ENCODE assay signal across 1 cellular context in the genomic region with DNA sequence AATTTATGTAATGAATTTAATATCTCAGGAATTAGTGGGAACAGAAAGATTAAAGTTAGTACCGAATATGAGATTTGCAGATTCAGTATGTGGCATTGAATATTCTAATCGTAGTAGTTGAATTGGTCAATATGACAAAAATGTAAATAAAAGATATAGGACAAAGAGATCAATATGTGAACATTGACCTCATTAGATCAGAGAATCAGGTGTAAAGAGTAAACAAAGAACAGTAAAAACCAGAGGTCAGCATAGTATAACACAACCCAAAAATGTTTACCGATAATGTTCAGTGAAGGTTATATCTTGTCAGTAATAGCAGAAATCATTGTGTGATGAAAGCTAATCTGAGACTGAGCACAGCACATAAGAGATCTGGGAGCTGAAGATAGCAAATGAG.
TF ChIP-seq lines count a peak whose summit lies in the region.

No MANE protein-coding gene starts in this region.

TF ChIP-seq in HepG2, 621 proteins besides CTCF, POLR2A, EP300 and RAD21 (continued from another document and continues in another):
- TF ChIP-seq, protein P1, sequence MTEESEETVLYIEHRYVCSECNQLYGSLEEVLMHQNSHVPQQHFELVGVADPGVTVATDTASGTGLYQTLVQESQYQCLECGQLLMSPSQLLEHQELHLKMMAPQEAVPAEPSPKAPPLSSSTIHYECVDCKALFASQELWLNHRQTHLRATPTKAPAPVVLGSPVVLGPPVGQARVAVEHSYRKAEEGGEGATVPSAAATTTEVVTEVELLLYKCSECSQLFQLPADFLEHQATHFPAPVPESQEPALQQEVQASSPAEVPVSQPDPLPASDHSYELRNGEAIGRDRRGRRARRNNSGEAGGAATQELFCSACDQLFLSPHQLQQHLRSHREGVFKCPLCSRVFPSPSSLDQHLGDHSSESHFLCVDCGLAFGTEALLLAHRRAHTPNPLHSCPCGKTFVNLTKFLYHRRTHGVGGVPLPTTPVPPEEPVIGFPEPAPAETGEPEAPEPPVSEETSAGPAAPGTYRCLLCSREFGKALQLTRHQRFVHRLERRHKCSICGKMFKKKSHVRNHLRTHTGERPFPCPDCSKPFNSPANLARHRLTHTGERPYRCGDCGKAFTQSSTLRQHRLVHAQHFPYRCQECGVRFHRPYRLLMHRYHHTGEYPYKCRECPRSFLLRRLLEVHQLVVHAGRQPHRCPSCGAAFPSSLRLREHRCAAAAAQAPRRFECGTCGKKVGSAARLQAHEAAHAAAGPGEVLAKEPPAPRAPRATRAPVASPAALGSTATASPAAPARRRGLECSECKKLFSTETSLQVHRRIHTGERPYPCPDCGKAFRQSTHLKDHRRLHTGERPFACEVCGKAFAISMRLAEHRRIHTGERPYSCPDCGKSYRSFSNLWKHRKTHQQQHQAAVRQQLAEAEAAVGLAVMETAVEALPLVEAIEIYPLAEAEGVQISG (CRISPR knock-in tag; IDR thresholded peaks at IDR 0.05), result no peak
- TF ChIP-seq, protein P2, sequence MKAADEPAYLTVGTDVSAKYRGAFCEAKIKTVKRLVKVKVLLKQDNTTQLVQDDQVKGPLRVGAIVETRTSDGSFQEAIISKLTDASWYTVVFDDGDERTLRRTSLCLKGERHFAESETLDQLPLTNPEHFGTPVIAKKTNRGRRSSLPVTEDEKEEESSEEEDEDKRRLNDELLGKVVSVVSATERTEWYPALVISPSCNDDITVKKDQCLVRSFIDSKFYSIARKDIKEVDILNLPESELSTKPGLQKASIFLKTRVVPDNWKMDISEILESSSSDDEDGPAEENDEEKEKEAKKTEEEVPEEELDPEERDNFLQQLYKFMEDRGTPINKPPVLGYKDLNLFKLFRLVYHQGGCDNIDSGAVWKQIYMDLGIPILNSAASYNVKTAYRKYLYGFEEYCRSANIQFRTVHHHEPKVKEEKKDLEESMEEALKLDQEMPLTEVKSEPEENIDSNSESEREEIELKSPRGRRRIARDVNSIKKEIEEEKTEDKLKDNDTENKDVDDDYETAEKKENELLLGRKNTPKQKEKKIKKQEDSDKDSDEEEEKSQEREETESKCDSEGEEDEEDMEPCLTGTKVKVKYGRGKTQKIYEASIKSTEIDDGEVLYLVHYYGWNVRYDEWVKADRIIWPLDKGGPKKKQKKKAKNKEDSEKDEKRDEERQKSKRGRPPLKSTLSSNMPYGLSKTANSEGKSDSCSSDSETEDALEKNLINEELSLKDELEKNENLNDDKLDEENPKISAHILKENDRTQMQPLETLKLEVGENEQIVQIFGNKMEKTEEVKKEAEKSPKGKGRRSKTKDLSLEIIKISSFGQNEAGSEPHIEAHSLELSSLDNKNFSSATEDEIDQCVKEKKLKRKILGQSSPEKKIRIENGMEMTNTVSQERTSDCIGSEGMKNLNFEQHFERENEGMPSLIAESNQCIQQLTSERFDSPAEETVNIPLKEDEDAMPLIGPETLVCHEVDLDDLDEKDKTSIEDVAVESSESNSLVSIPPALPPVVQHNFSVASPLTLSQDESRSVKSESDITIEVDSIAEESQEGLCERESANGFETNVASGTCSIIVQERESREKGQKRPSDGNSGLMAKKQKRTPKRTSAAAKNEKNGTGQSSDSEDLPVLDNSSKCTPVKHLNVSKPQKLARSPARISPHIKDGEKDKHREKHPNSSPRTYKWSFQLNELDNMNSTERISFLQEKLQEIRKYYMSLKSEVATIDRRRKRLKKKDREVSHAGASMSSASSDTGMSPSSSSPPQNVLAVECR (CRISPR knock-in tag; IDR thresholded peaks at IDR 0.05; ENCODE audit: borderline replicate concordance), result no peak
- TF ChIP-seq PRMT3 (CRISPR knock-in tag; IDR thresholded peaks at IDR 0.05; ENCODE audit: borderline replicate concordance, low read depth), result no peak
- no peak for TF ChIP-seq ZNF749 (CRISPR knock-in tag; IDR thresholded peaks at IDR 0.05; ENCODE audit: borderline replicate concordance)
- no peak for TF ChIP-seq CHD4 (IDR thresholded peaks at IDR 0.05; ENCODE audit: borderline replicate concordance, low read length)
- TF ChIP-seq ZNF773 (CRISPR knock-in tag; IDR thresholded peaks at IDR 0.05; ENCODE audit: borderline replicate concordance), result no peak
- TF ChIP-seq, protein P3, sequence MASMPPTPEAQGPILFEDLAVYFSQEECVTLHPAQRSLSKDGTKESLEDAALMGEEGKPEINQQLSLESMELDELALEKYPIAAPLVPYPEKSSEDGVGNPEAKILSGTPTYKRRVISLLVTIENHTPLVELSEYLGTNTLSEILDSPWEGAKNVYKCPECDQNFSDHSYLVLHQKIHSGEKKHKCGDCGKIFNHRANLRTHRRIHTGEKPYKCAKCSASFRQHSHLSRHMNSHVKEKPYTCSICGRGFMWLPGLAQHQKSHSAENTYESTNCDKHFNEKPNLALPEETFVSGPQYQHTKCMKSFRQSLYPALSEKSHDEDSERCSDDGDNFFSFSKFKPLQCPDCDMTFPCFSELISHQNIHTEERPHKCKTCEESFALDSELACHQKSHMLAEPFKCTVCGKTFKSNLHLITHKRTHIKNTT (CRISPR knock-in tag; IDR thresholded peaks at IDR 0.05), result no peak
- TF ChIP-seq RARA (CRISPR knock-in tag; IDR thresholded peaks at IDR 0.05), result peak; percentile 43; the same call in 1 of the 2 replicates
- no peak for TF ChIP-seq ZNF782 (CRISPR knock-in tag; IDR thresholded peaks at IDR 0.05; ENCODE audit: borderline replicate concordance)
- no peak for TF ChIP-seq RBAK (CRISPR knock-in tag; IDR thresholded peaks at IDR 0.05)
- TF ChIP-seq SETDB1 (CRISPR knock-in tag; IDR thresholded peaks at IDR 0.05; ENCODE audit: borderline replicate concordance), result no peak
- peak; percentile 42; the same call in 1 of the 2 replicates for TF ChIP-seq TCF7 (IDR thresholded peaks at IDR 0.05; ENCODE audit: low read depth)
- TF ChIP-seq LRRFIP1 (CRISPR knock-in tag; conservative IDR thresholded peaks at IDR 0.05), result no peak
- TF ChIP-seq ZNF446 (CRISPR knock-in tag; IDR thresholded peaks at IDR 0.05), result no peak
- TF ChIP-seq YEATS4 (CRISPR knock-in tag; IDR thresholded peaks at IDR 0.05; ENCODE audit: borderline replicate concordance), result no peak
- TF ChIP-seq GABPB1 (CRISPR knock-in tag; IDR thresholded peaks at IDR 0.05), result no peak
- 0 out of 2 replicates have a peak, but pooled peaks have one; percentile 19 for TF ChIP-seq NR2F6 (IDR thresholded peaks at IDR 0.05)
- TF ChIP-seq NR2F6 (CRISPR knock-in tag; IDR thresholded peaks at IDR 0.05), result no peak
- no peak for TF ChIP-seq NFIC (IDR thresholded peaks at IDR 0.05; ENCODE audit: low read length)
- TF ChIP-seq HOXD1 (CRISPR knock-in tag; IDR thresholded peaks at IDR 0.05), result no peak
- no peak for TF ChIP-seq ZNF772 (CRISPR knock-in tag; IDR thresholded peaks at IDR 0.05)
- TF ChIP-seq TBX2 (CRISPR knock-in tag; IDR thresholded peaks at IDR 0.05; ENCODE audit: borderline replicate concordance), result no peak
- TF ChIP-seq SALL1 (CRISPR knock-in tag; IDR thresholded peaks at IDR 0.05), result no peak
- no peak for TF ChIP-seq ZKSCAN8 (CRISPR knock-in tag; IDR thresholded peaks at IDR 0.05; ENCODE audit: borderline replicate concordance)
- TF ChIP-seq, protein P4, sequence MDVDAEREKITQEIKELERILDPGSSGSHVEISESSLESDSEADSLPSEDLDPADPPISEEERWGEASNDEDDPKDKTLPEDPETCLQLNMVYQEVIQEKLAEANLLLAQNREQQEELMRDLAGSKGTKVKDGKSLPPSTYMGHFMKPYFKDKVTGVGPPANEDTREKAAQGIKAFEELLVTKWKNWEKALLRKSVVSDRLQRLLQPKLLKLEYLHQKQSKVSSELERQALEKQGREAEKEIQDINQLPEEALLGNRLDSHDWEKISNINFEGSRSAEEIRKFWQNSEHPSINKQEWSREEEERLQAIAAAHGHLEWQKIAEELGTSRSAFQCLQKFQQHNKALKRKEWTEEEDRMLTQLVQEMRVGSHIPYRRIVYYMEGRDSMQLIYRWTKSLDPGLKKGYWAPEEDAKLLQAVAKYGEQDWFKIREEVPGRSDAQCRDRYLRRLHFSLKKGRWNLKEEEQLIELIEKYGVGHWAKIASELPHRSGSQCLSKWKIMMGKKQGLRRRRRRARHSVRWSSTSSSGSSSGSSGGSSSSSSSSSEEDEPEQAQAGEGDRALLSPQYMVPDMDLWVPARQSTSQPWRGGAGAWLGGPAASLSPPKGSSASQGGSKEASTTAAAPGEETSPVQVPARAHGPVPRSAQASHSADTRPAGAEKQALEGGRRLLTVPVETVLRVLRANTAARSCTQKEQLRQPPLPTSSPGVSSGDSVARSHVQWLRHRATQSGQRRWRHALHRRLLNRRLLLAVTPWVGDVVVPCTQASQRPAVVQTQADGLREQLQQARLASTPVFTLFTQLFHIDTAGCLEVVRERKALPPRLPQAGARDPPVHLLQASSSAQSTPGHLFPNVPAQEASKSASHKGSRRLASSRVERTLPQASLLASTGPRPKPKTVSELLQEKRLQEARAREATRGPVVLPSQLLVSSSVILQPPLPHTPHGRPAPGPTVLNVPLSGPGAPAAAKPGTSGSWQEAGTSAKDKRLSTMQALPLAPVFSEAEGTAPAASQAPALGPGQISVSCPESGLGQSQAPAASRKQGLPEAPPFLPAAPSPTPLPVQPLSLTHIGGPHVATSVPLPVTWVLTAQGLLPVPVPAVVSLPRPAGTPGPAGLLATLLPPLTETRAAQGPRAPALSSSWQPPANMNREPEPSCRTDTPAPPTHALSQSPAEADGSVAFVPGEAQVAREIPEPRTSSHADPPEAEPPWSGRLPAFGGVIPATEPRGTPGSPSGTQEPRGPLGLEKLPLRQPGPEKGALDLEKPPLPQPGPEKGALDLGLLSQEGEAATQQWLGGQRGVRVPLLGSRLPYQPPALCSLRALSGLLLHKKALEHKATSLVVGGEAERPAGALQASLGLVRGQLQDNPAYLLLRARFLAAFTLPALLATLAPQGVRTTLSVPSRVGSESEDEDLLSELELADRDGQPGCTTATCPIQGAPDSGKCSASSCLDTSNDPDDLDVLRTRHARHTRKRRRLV (CRISPR knock-in tag; IDR thresholded peaks at IDR 0.05), result no peak
- no peak for TF ChIP-seq SNAI1 (CRISPR knock-in tag; IDR thresholded peaks at IDR 0.05; ENCODE audit: borderline replicate concordance)
- TF ChIP-seq SMAD1 (CRISPR knock-in tag; IDR thresholded peaks at IDR 0.05; ENCODE audit: borderline replicate concordance, low read depth), result no peak
- no peak for TF ChIP-seq ZNF296 (CRISPR knock-in tag; conservative IDR thresholded peaks at IDR 0.05)
- TF ChIP-seq, protein P5, sequence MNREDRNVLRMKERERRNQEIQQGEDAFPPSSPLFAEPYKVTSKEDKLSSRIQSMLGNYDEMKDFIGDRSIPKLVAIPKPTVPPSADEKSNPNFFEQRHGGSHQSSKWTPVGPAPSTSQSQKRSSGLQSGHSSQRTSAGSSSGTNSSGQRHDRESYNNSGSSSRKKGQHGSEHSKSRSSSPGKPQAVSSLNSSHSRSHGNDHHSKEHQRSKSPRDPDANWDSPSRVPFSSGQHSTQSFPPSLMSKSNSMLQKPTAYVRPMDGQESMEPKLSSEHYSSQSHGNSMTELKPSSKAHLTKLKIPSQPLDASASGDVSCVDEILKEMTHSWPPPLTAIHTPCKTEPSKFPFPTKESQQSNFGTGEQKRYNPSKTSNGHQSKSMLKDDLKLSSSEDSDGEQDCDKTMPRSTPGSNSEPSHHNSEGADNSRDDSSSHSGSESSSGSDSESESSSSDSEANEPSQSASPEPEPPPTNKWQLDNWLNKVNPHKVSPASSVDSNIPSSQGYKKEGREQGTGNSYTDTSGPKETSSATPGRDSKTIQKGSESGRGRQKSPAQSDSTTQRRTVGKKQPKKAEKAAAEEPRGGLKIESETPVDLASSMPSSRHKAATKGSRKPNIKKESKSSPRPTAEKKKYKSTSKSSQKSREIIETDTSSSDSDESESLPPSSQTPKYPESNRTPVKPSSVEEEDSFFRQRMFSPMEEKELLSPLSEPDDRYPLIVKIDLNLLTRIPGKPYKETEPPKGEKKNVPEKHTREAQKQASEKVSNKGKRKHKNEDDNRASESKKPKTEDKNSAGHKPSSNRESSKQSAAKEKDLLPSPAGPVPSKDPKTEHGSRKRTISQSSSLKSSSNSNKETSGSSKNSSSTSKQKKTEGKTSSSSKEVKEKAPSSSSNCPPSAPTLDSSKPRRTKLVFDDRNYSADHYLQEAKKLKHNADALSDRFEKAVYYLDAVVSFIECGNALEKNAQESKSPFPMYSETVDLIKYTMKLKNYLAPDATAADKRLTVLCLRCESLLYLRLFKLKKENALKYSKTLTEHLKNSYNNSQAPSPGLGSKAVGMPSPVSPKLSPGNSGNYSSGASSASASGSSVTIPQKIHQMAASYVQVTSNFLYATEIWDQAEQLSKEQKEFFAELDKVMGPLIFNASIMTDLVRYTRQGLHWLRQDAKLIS (CRISPR knock-in tag; IDR thresholded peaks at IDR 0.05), result no peak
- TF ChIP-seq TBX3 (IDR thresholded peaks at IDR 0.05; ENCODE audit: borderline replicate concordance), result peak; percentile 84; the same call in 1 of the 2 replicates
- no peak for TF ChIP-seq IRX3 (CRISPR knock-in tag; IDR thresholded peaks at IDR 0.05; ENCODE audit: borderline replicate concordance, low read depth)
- TF ChIP-seq HHEX (CRISPR knock-in tag; IDR thresholded peaks at IDR 0.05), result peak; percentile 77
- no peak for TF ChIP-seq ZNF501 (CRISPR knock-in tag; IDR thresholded peaks at IDR 0.05)
